Comparison of ENCODE assay signal across 8 cellular contexts in genomic region chrX:13506574-13506973, GRCh38.
A peak's percentile ranks its signal among the peaks of the same experiment; 100 is the strongest.
DNase-seq lines count a peak whose midpoint lies in the region; ATAC-seq lines count a peak whose summit lies in the region.

No MANE protein-coding gene starts in this region.

- no peaks in the 10 kb centered on the region for H3K36me3 Mint-ChIP-seq in T-helper 17 cell (ENCODE audit: low read depth)

- no peak overlapping the region for H3K27ac Mint-ChIP-seq in T-helper 17 cell

- no peaks in the 10 kb centered on the region for H3K9me3 ChIP-seq in T-helper 17 cell (ENCODE audit: control insufficient read depth, low read length, poor library complexity, severe bottlenecking)

- no peaks in the 10 kb centered on the region for H3K27me3 Mint-ChIP-seq in T-helper 17 cell

- peak; percentile 48 for DNase-seq in DMS53 (lab: John Stamatoyannopoulos, UW)
- DNase-seq in Kasumi-1 (lab: John Stamatoyannopoulos, UW) = peak; percentile 23 to 41
- peak; percentile 11 to 19 (median 12) for DNase-seq in T-helper 17 cell
- peak; percentile 67 for DNase-seq in astrocyte of the hippocampus (ENCODE audit: low read depth, low spot score)
- peak; percentile 76 for DNase-seq in iPS-NIHi7 (ENCODE audit: extremely low spot score)
- peak; percentile 12 for DNase-seq in stimulated activated CD4-positive, alpha-beta T cell treated with anti-CD3 and anti-CD28 coated beads, Interleukin-2, amount 100 ng/mL, for 4 hours (ENCODE audit: low read depth)

- H3K4me3 Mint-ChIP-seq in T-helper 17 cell = no peak overlapping the region

- ATAC-seq in T-helper 17 cell (no peak), HG03280 (IDR thresholded peaks at IDR 0.05; ENCODE audit: unreplicated experiment) (no peak), GM18867 (IDR thresholded peaks at IDR 0.05; ENCODE audit: unreplicated experiment) (no peak)

- peaks cover 2% of the 10 kb centered on the region for H3K4me1 Mint-ChIP-seq in T-helper 17 cell

Comparison
In these comparisons a context has a peak if more than half of its experiments do, and no peak if none do; other contexts are left out.
1. DNase-seq: peak in every context shown above with its lines; median percentile 76 in iPS-NIHi7; 67 in astrocyte of the hippocampus; 48 in DMS53; 32 in Kasumi-1; 12 in T-helper 17 cell; 12 in stimulated activated CD4-positive, alpha-beta T cell treated with anti-CD3 and anti-CD28 coated beads, Interleukin-2, amount 100 ng/mL, for 4 hours.